19 cellular contexts compared by ENCODE assay signal in the genomic region with DNA sequence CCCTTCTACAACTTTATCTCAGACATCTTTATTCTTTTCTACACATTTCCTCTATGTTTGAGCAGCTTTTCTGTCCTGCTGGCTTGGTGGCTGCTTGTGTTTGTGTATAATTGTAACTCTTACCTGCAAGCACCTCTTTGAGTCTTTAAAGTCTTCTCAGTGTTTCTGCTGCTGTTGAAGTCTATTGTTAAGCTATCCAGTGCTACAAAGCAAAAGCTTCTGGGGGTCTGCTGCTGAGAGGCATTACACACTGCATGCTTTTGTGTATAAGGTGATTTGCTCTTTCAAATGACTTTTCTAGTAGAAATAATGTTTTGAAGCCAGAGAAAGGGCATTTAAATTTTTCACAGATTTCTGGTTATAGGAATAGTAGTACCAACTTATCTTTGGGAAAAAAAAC.
DNase-seq lines count a peak whose midpoint lies in the region; ATAC-seq and TF ChIP-seq lines count a peak whose summit lies in the region.
"Had no signal": no experiment of that assay in that cellular context is flagged by ENCODE, and none has a peak within 500 bp of the region (broad histone marks: within the 10 kb centered on the region; RNA-seq: fewer than 3 reads in every experiment).

No MANE protein-coding gene starts in this region.

- H3K9me3 ChIP-seq in HUES6 (ENCODE audit: control insufficient read depth, insufficient read depth, low read depth, low read length) (peaks cover 5% of the 10 kb centered on the region; the same call in 1 of the 2 replicates), neuronal stem cell (replicated peaks in 1 of 2; ENCODE audit: control insufficient read depth in 2 of 2, insufficient read depth in 1 of 2, low read depth in 1 of 2, low read length in 2 of 2) (no peaks in the 10 kb centered on the region), left ventricle myocardium inferior (replicated peaks) (peaks cover 65% of the 10 kb centered on the region)
- H3K9me3 ChIP-seq: A549, Caco-2, HAP-1 had no signal

- intact Hi-C loops in left ventricle myocardium inferior (cut with micrococcal nuclease): no loop called here

- H3K4me3 ChIP-seq in HUES6 (ENCODE audit: low read depth, low read length) (no peak overlapping the region), neuronal stem cell (ENCODE audit: low read length in 2 of 2) (no peak overlapping the region), left ventricle myocardium inferior (no peak overlapping the region)
- H3K4me3 ChIP-seq: A549, HAP-1 had no signal

- H3K27ac ChIP-seq in HUES6 (ENCODE audit: low read depth, low read length) (0 out of 2 replicates have a peak overlapping the region, but pooled peaks have one; percentile 25), neuronal stem cell (replicated peaks; ENCODE audit: low read length) (no peak overlapping the region), left ventricle myocardium inferior (replicated peaks) (no peak overlapping the region)
- H3K27ac ChIP-seq: 22Rv1, A549, C4-2B had no signal

- no peak overlapping the region for H3K4ac ChIP-seq in neuronal stem cell (ENCODE audit: low read length)

- H4K8ac ChIP-seq in neuronal stem cell (ENCODE audit: low read depth, low read length): no peak overlapping the region

- ATAC-seq in HG02623 (IDR thresholded peaks at IDR 0.05; ENCODE audit: unreplicated experiment): no peak
- ATAC-seq: A549 had no signal

- no peak overlapping the region for H2BK5ac ChIP-seq in neuronal stem cell (ENCODE audit: low read length)

- H3K27me3 ChIP-seq in HUES6 (ENCODE audit: control insufficient read depth, insufficient read depth, low read length) (no peaks in the 10 kb centered on the region), neuronal stem cell (ENCODE audit: control insufficient read depth in 3 of 3, insufficient read depth in 3 of 3, low read depth in 1 of 3, low read length in 3 of 3) (no peaks in the 10 kb centered on the region), left ventricle myocardium inferior (ENCODE audit: low read depth) (no peaks in the 10 kb centered on the region)

- H3K4me1 ChIP-seq in HUES6 (ENCODE audit: control insufficient read depth, insufficient read depth, low read length) (peaks cover 3% of the 10 kb centered on the region; the same call in 1 of the 2 replicates), neuronal stem cell (ENCODE audit: control insufficient read depth in 2 of 2, insufficient read depth in 1 of 2, low read depth in 1 of 2, low read length in 2 of 2) (no peaks in the 10 kb centered on the region), left ventricle myocardium inferior (no peaks in the 10 kb centered on the region)
- H3K4me1 ChIP-seq: A549, Caco-2, HAP-1 had no signal

- no peak overlapping the region for H2AFZ ChIP-seq in neuronal stem cell (ENCODE audit: low read length)

- no peak overlapping the region for H2BK12ac ChIP-seq in neuronal stem cell (ENCODE audit: low read length)

- no peak overlapping the region for H3K18ac ChIP-seq in neuronal stem cell (ENCODE audit: low read length)

- no peak overlapping the region for H2BK120ac ChIP-seq in neuronal stem cell (ENCODE audit: low read depth, low read length)

- H3K36me3 ChIP-seq in HUES6 (ENCODE audit: control insufficient read depth, insufficient read depth, low read length): no peaks in the 10 kb centered on the region
- H3K36me3 ChIP-seq in neuronal stem cell (replicated peaks in 1 of 2; ENCODE audit: control insufficient read depth in 2 of 2, insufficient read depth in 2 of 2, low read length in 2 of 2): no peaks in the 10 kb centered on the region
- no peaks in the 10 kb centered on the region for H3K36me3 ChIP-seq in left ventricle myocardium inferior
- H3K36me3 ChIP-seq: HAP-1 had no signal

- H3K14ac ChIP-seq in neuronal stem cell (ENCODE audit: low read length): no peak overlapping the region

- H4K91ac ChIP-seq in neuronal stem cell (ENCODE audit: low read depth, low read length, poor library complexity): no peak overlapping the region

- H2BK15ac ChIP-seq in neuronal stem cell (ENCODE audit: low read length): no peak overlapping the region

- H3K9ac ChIP-seq in HUES6 (ENCODE audit: low read length) (no peak overlapping the region), neuronal stem cell (ENCODE audit: low read depth, low read length, poor library complexity) (no peak overlapping the region)

- DNase-seq in ELF-1 (ENCODE audit: low read depth, low spot score): peak; percentile 4
- DNase-seq in iPS-NIHi11 (ENCODE audit: low spot score): peak; percentile 4
- DNase-seq in neuronal stem cell (ENCODE audit: low spot score): peak; percentile 5
- no peak for DNase-seq in left ventricle myocardium inferior
- no peak for DNase-seq in NCI-H1092 (lab: John Stamatoyannopoulos, UW)
- DNase-seq: AML-193; Caco-2; CD4-positive, alpha-beta T cell; DMS153; DMS79; GF-D8; GOT3; KG1 had no signal

- no peak for TF ChIP-seq CTCF in left ventricle myocardium inferior (IDR thresholded peaks at IDR 0.05; ENCODE audit: borderline replicate concordance)

- H3K23ac ChIP-seq in neuronal stem cell (ENCODE audit: low read depth, low read length, poor library complexity): no peak overlapping the region

- no peak overlapping the region for H2AK5ac ChIP-seq in neuronal stem cell (ENCODE audit: low read depth, low read length)

- H3K4me2 ChIP-seq in neuronal stem cell (ENCODE audit: insufficient read depth, low read length, poor library complexity, severe bottlenecking): no peak overlapping the region
- H3K4me2 ChIP-seq: A549 had no signal

- no peaks in the 10 kb centered on the region for H3K79me1 ChIP-seq in neuronal stem cell (ENCODE audit: low read depth, low read length)

Comparison
In these comparisons a context has a peak if more than half of its experiments do, and no peak if none do; other contexts are left out.
1. DNase-seq: peak in ELF-1 (single experiment), iPS-NIHi11 (single experiment) and neuronal stem cell (single experiment); none in left ventricle myocardium inferior (single experiment) and NCI-H1092 (single experiment).